Comparison of ENCODE assay signal across 10 cellular contexts in the genomic region with DNA sequence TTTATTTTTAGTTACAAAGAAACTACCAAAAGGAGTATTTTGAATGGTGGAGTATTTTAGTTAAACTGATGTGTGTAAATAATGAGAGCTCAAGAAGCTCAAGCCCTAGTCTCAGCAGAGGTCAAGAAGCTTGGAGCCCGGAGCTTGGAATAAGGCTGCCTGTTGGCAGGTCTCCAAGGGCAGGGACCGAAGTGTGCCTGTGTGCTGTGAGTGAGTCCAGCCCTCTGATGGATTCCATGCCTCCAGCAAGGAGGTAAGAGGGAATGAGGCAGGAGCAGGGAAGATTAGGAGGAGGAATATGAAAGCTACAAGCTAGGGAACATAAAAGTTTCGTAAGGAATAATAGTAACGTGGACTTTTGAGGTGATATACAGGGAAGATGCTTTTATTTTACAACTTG. TPM values are rescaled to one million over a fixed set of nuclear protein-coding genes. Genes with fewer than 3 reads are reported as not detected.
DNase-seq lines count a peak whose midpoint lies in the region; FAIRE-seq and TF ChIP-seq lines count a peak whose summit lies in the region.
"Had no signal": no experiment of that assay in that cellular context is flagged by ENCODE, and none has a peak within 500 bp of the region (broad histone marks: within the 10 kb centered on the region; RNA-seq: fewer than 3 reads in every experiment).

No MANE protein-coding gene starts in this region.

- intact Hi-C loops in kidney (cut with DNase I), result no loop called here
- intact Hi-C loops in stomach (cut with DNase I; ENCODE audit: low total_unique reads), result no loop called here
- intact Hi-C loops in PC-9 (cut with micrococcal nuclease; ENCODE audit: unreplicated experiment), result no loop called here

- H2AFZ ChIP-seq in PC-9, result no peak overlapping the region
- H2AFZ ChIP-seq: parathyroid adenoma had no signal

- peak; percentile 3 for DNase-seq in HT1080 (ENCODE audit: low read depth)
- DNase-seq in kidney, result peak; percentile 82
- DNase-seq in stomach, result peak; percentile 87
- no peak for DNase-seq in PC-9
- no peak for DNase-seq in NK-92 treated with Interleukin-12 subunit alpha and Interleukin-12 subunit beta, amount 100 ng/mL, for 24 hours (lab: John Stamatoyannopoulos, UW)
- no peak for DNase-seq in effector CD8-positive, alpha-beta T cell (lab: John Stamatoyannopoulos, UW)
- no peak for DNase-seq in NCI-H1048 (lab: John Stamatoyannopoulos, UW)

- 21 to 29% (median 24%) methylated on average over 4 of the region's 4 CpGs for WGBS in stomach, 5 donors

- no peak for FAIRE-seq in kidney (lab: Jason Lieb, UNC)
- FAIRE-seq: H1 had no signal

- H3K27ac Mint-ChIP-seq in brain, result peak overlapping the region in 2 of 5 experiments; percentile 9 to 21

- H3K4me1 Mint-ChIP-seq in brain, result peaks cover 65% of the 10 kb centered on the region

- CTCF ChIA-PET in PC-9 (lab: Charles Lee), result no interaction called here

- peaks cover 4 to 11% of the 10 kb centered on the region in 2 donors for H3K36me3 ChIP-seq in kidney (ENCODE audit: control insufficient read depth in 1 of 2, insufficient read depth in 2 of 2, low read length in 2 of 2)
- peaks cover 4 to 29% (median 16%) of the 10 kb centered on the region in 4 donors for H3K36me3 ChIP-seq in stomach
- H3K36me3 ChIP-seq in PC-9 (ENCODE audit: low read depth), result 0 out of 2 replicates have a peak, but pooled peaks cover 8% of the 10 kb centered on the region

- POLR2A ChIA-PET in PC-9 (lab: Charles Lee; ENCODE audit: unreplicated experiment), result interaction anchor here (0.7 kb wide), 1 partner anchor 1374 kb away, joined by 4 read pairs; no protein-coding TSS in a partner anchor

- H3K9ac ChIP-seq in kidney (ENCODE audit: low read length in 2 of 2), result no peak overlapping the region
- H3K9ac ChIP-seq: parathyroid adenoma had no signal

- H3K4me3 Mint-ChIP-seq in brain, result peak overlapping the region in 4 of 5 experiments; percentile 28 to 62 (median 51)

- H3K9me2 ChIP-seq in PC-9 (ENCODE audit: insufficient read depth), result no peaks in the 10 kb centered on the region

- peaks cover 62% of the 10 kb centered on the region for H3K79me2 ChIP-seq in PC-9 (ENCODE audit: low read depth)

- BruUV-seq in PC-9 (replicated peaks; lab: Mats Ljungman, UMichigan), result no TSS peak

- H3K27ac ChIP-seq in kidney (ENCODE audit: low read depth in 2 of 2, low read length in 2 of 2) (peak overlapping the region in 1 of 2 donors; percentile 69), stomach (peak overlapping the region; percentile 69 to 94 (median 92)), PC-9 (no peak overlapping the region)
- H3K27ac ChIP-seq: parathyroid adenoma had no signal

- H3F3A ChIP-seq in PC-9 (ENCODE audit: insufficient read depth, low read depth), result no peaks in the 10 kb centered on the region

- H3K4me1 ChIP-seq in kidney (ENCODE audit: control insufficient read depth in 1 of 2, insufficient read depth in 1 of 2, low read depth in 1 of 2, low read length in 2 of 2), result peaks cover 8 to 25% of the 10 kb centered on the region in 2 donors
- peaks cover 38 to 84% (median 69%) of the 10 kb centered on the region in 4 donors for H3K4me1 ChIP-seq in stomach
- peaks cover 7% of the 10 kb centered on the region; the same call in 1 of the 2 replicates for H3K4me1 ChIP-seq in PC-9 (replicated peaks; ENCODE audit: insufficient read depth)

- no peaks in the 10 kb centered on the region for H3K27me3 ChIP-seq in stomach
- no peaks in the 10 kb centered on the region for H3K27me3 ChIP-seq in PC-9 (ENCODE audit: insufficient read depth, low read depth)

- TF ChIP-seq CTCF in brain (conservative IDR thresholded peaks at IDR 0.05), result no peak
- no peak for TF ChIP-seq CTCF in kidney (IDR thresholded peaks at IDR 0.05; ENCODE audit: borderline replicate concordance, extremely low read depth, insufficient read depth)
- TF ChIP-seq CTCF in stomach (IDR thresholded peaks at IDR 0.05), result no peak
- TF ChIP-seq CTCF in PC-9 (conservative IDR thresholded peaks at IDR 0.05), result no peak

- peaks cover 0 to 3% (median 0%) of the 10 kb centered on the region in 5 experiments for H3K9me3 Mint-ChIP-seq in brain

- H3K27me3 Mint-ChIP-seq in brain, result peaks cover 8% of the 10 kb centered on the region

- TF ChIP-seq POLR2A in stomach (IDR thresholded peaks at IDR 0.05), result no peak

- no peak overlapping the region for H3K4me2 ChIP-seq in PC-9

- peaks cover 18% of the 10 kb centered on the region for H4K20me1 ChIP-seq in PC-9 (ENCODE audit: insufficient read depth)

- no peak for TF ChIP-seq EP300 in stomach (IDR thresholded peaks at IDR 0.05)

- peaks cover 40% of the 10 kb centered on the region for H3K36me3 Mint-ChIP-seq in brain

- H3K9me3 ChIP-seq in kidney (ENCODE audit: control insufficient read depth in 1 of 2, low read length in 2 of 2) (no peaks in the 10 kb centered on the region), stomach (no peaks in the 10 kb centered on the region), PC-9 (ENCODE audit: insufficient read depth, low read depth) (no peaks in the 10 kb centered on the region)

- H3K4me3 ChIP-seq in kidney (ENCODE audit: low read length in 2 of 2) (peak overlapping the region in 1 of 2 donors; percentile 7), stomach (peak overlapping the region in 1 of 4 donors; percentile 0), PC-9 (no peak overlapping the region)

RNA-seq across cellular contexts. Expression of a gene that starts 4.4 kb away (rescaled TPM):
- 36.2 and 45.4 TPM in 2 replicates for total RNA-seq in HT1080 (2014; rRNA removed; shearing (Covaris generic))
- 28.4 and 31.3 TPM in 2 replicates for polyA plus RNA-seq in HT1080 (2015; cell fraction: cytosol; rRNA removed)
- polyA plus RNA-seq in HT1080 (2015; cell fraction: nucleus; rRNA removed), result 77.4 and 81.0 TPM in 2 replicates
- 13.0 TPM for polyA plus RNA-seq in brain (ENCODE audit: insufficient read depth, low read depth, low replicate concordance)
- 65.2 TPM for total RNA-seq in kidney
- 13.3 TPM for polyA plus RNA-seq in kidney (ENCODE audit: insufficient read depth, low read depth, low replicate concordance)
- 10 to 100 TPM in 3 of 5 donors, 1 to 10 TPM in 2; 4.1 to 82.1 (median 17.2) TPM for total RNA-seq in stomach
- 10 to 100 TPM in 2 of 3 donors, 1 to 10 TPM in 1; 7.2 to 20.8 (median 12.4) TPM for polyA plus RNA-seq in stomach
- total RNA-seq in PC-9 (2021), result 19.9 and 33.2 TPM in 2 replicates

RNA-seq across cellular contexts. Expression of a gene that starts 24.3 kb away (rescaled TPM):
- total RNA-seq in HT1080 (2014; rRNA removed; shearing (Covaris generic)), result 89.2 and 105 TPM in 2 replicates
- polyA plus RNA-seq in HT1080 (2015; cell fraction: cytosol; rRNA removed), result 81.0 and 87.5 TPM in 2 replicates
- polyA plus RNA-seq in HT1080 (2015; cell fraction: nucleus; rRNA removed), result 90.7 and 100 TPM in 2 replicates
- polyA plus RNA-seq in brain (ENCODE audit: insufficient read depth, low read depth, low replicate concordance), result 45.5 TPM
- 45.3 TPM for total RNA-seq in kidney
- polyA plus RNA-seq in kidney (ENCODE audit: insufficient read depth, low read depth, low replicate concordance), result 21.3 TPM
- total RNA-seq in stomach, result 10 to 100 TPM; 19.8 to 88.9 (median 50.9) TPM
- 10 to 100 TPM; 17.5 to 26.1 (median 21.8) TPM for polyA plus RNA-seq in stomach
- 30.8 and 36.7 TPM in 2 replicates for total RNA-seq in PC-9 (2021)

Comparison
In these comparisons a context has a peak if more than half of its experiments do, and no peak if none do; other contexts are left out.
1. DNase-seq: peak in HT1080 (single experiment), kidney (single experiment) and stomach (single experiment); none in PC-9 (0 of 2), NK-92 treated with Interleukin-12 subunit alpha and Interleukin-12 subunit beta, amount 100 ng/mL, for 24 hours (single experiment), effector CD8-positive, alpha-beta T cell (single experiment) and NCI-H1048 (single experiment).